Comparison of ENCODE assay signal across 3 cellular contexts in genomic region chr18:12374398-12374797, GRCh38.
TF ChIP-seq lines count a peak whose summit lies in the region.

No MANE protein-coding gene starts in this region.

TF ChIP-seq in IMR-90, 13 proteins besides CTCF, POLR2A, EP300 and RAD21:
- TF ChIP-seq RCOR1 (IDR thresholded peaks at IDR 0.05; ENCODE audit: insufficient replicate concordance, low read length) (no peak), ELK1 (IDR thresholded peaks at IDR 0.05; ENCODE audit: borderline replicate concordance, low read depth, low read length) (no peak), SMC3 (IDR thresholded peaks at IDR 0.05; ENCODE audit: low read depth, low read length) (no peak), BHLHE40 (IDR thresholded peaks at IDR 0.05; ENCODE audit: low read depth, low read length) (no peak), FOS (IDR thresholded peaks at IDR 0.05; ENCODE audit: low read depth, low read length) (no peak), USF2 (IDR thresholded peaks at IDR 0.05; ENCODE audit: low read depth, low read length) (no peak), MAFK (IDR thresholded peaks at IDR 0.05; ENCODE audit: low read depth, low read length) (no peak), MXI1 (IDR thresholded peaks at IDR 0.05; ENCODE audit: borderline replicate concordance, low read depth, low read length) (no peak), CEBPB (IDR thresholded peaks at IDR 0.05; ENCODE audit: low read depth, low read length) (no peak), NFE2L2 (IDR thresholded peaks at IDR 0.05; ENCODE audit: low read depth, low read length) (no peak), RFX5 (IDR thresholded peaks at IDR 0.05; ENCODE audit: low read depth, low read length) (no peak), CHD1 (IDR thresholded peaks at IDR 0.05; ENCODE audit: low read depth, low read length) (no peak)

TF ChIP-seq in GM12878, 131 proteins besides CTCF, POLR2A, EP300 and RAD21:
- peak; percentile 20; the same call in 1 of the 2 replicates for TF ChIP-seq CREM (IDR thresholded peaks at IDR 0.05; ENCODE audit: low read depth)
- TF ChIP-seq JUNB (IDR thresholded peaks at IDR 0.05), result peak; percentile 32; the same call in 1 of the 2 replicates
- TF ChIP-seq, protein P1, sequence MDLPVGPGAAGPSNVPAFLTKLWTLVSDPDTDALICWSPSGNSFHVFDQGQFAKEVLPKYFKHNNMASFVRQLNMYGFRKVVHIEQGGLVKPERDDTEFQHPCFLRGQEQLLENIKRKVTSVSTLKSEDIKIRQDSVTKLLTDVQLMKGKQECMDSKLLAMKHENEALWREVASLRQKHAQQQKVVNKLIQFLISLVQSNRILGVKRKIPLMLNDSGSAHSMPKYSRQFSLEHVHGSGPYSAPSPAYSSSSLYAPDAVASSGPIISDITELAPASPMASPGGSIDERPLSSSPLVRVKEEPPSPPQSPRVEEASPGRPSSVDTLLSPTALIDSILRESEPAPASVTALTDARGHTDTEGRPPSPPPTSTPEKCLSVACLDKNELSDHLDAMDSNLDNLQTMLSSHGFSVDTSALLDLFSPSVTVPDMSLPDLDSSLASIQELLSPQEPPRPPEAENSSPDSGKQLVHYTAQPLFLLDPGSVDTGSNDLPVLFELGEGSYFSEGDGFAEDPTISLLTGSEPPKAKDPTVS (IDR thresholded peaks at IDR 0.05; ENCODE audit: low read depth, low read length), result no peak
- TF ChIP-seq, protein P2, sequence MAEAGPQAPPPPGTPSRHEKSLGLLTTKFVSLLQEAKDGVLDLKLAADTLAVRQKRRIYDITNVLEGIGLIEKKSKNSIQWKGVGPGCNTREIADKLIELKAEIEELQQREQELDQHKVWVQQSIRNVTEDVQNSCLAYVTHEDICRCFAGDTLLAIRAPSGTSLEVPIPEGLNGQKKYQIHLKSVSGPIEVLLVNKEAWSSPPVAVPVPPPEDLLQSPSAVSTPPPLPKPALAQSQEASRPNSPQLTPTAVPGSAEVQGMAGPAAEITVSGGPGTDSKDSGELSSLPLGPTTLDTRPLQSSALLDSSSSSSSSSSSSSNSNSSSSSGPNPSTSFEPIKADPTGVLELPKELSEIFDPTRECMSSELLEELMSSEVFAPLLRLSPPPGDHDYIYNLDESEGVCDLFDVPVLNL (IDR thresholded peaks at IDR 0.05; ENCODE audit: low read depth, low read length), result no peak
- TF ChIP-seq, protein P3, sequence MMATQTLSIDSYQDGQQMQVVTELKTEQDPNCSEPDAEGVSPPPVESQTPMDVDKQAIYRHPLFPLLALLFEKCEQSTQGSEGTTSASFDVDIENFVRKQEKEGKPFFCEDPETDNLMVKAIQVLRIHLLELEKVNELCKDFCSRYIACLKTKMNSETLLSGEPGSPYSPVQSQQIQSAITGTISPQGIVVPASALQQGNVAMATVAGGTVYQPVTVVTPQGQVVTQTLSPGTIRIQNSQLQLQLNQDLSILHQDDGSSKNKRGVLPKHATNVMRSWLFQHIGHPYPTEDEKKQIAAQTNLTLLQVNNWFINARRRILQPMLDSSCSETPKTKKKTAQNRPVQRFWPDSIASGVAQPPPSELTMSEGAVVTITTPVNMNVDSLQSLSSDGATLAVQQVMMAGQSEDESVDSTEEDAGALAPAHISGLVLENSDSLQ (IDR thresholded peaks at IDR 0.05), result peak; percentile 84
- no peak for TF ChIP-seq BCLAF1 (IDR thresholded peaks at IDR 0.05)
- TF ChIP-seq, protein P4, sequence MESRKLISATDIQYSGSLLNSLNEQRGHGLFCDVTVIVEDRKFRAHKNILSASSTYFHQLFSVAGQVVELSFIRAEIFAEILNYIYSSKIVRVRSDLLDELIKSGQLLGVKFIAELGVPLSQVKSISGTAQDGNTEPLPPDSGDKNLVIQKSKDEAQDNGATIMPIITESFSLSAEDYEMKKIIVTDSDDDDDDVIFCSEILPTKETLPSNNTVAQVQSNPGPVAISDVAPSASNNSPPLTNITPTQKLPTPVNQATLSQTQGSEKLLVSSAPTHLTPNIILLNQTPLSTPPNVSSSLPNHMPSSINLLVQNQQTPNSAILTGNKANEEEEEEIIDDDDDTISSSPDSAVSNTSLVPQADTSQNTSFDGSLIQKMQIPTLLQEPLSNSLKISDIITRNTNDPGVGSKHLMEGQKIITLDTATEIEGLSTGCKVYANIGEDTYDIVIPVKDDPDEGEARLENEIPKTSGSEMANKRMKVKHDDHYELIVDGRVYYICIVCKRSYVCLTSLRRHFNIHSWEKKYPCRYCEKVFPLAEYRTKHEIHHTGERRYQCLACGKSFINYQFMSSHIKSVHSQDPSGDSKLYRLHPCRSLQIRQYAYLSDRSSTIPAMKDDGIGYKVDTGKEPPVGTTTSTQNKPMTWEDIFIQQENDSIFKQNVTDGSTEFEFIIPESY (IDR thresholded peaks at IDR 0.05), result peak; percentile 61; the same call in 1 of the 2 replicates
- peak; percentile 55 for TF ChIP-seq PBX3 (IDR thresholded peaks at IDR 0.05; ENCODE audit: insufficient replicate concordance, low read depth, low read length)

TF ChIP-seq in SK-N-SH treated with all-trans-retinoic acid at 6 μM for 48 hours, 23 proteins besides CTCF, POLR2A, EP300 and RAD21:
- TF ChIP-seq POU6F1 (CRISPR knock-in tag; IDR thresholded peaks at IDR 0.05; ENCODE audit: borderline replicate concordance, low read depth) (no peak), RARB (CRISPR knock-in tag; IDR thresholded peaks at IDR 0.05) (no peak), ZNF8 (CRISPR knock-in tag; IDR thresholded peaks at IDR 0.05) (no peak), BACH2 (CRISPR knock-in tag; IDR thresholded peaks at IDR 0.05; ENCODE audit: borderline replicate concordance) (no peak), CREB5 (CRISPR knock-in tag; IDR thresholded peaks at IDR 0.05; ENCODE audit: low read depth) (no peak), ISL1 (CRISPR knock-in tag; IDR thresholded peaks at IDR 0.05) (no peak), ZFP30 (CRISPR knock-in tag; IDR thresholded peaks at IDR 0.05) (no peak), TOX (CRISPR knock-in tag; IDR thresholded peaks at IDR 0.05; ENCODE audit: borderline replicate concordance) (no peak), GLIS3 (CRISPR knock-in tag; IDR thresholded peaks at IDR 0.05) (no peak), ZNF70 (CRISPR knock-in tag; IDR thresholded peaks at IDR 0.05) (no peak), ZC3H10 (CRISPR knock-in tag; IDR thresholded peaks at IDR 0.05) (no peak), SNAI2 (CRISPR knock-in tag; IDR thresholded peaks at IDR 0.05) (no peak), ZNF565 (CRISPR knock-in tag; conservative IDR thresholded peaks at IDR 0.05; ENCODE audit: low read depth) (no peak), CSDC2 (CRISPR knock-in tag; IDR thresholded peaks at IDR 0.05) (no peak), ARNTL (CRISPR knock-in tag; IDR thresholded peaks at IDR 0.05; ENCODE audit: borderline replicate concordance, low read depth) (no peak), ESRRG (CRISPR knock-in tag; IDR thresholded peaks at IDR 0.05) (no peak), PPARA (CRISPR knock-in tag; IDR thresholded peaks at IDR 0.05; ENCODE audit: borderline replicate concordance) (no peak), TSHZ2 (CRISPR knock-in tag; IDR thresholded peaks at IDR 0.05) (no peak)
- TF ChIP-seq, protein P5, sequence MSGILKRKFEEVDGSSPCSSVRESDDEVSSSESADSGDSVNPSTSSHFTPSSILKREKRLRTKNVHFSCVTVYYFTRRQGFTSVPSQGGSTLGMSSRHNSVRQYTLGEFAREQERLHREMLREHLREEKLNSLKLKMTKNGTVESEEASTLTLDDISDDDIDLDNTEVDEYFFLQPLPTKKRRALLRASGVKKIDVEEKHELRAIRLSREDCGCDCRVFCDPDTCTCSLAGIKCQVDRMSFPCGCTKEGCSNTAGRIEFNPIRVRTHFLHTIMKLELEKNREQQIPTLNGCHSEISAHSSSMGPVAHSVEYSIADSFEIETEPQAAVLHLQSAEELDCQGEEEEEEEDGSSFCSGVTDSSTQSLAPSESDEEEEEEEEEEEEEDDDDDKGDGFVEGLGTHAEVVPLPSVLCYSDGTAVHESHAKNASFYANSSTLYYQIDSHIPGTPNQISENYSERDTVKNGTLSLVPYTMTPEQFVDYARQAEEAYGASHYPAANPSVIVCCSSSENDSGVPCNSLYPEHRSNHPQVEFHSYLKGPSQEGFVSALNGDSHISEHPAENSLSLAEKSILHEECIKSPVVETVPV (CRISPR knock-in tag; IDR thresholded peaks at IDR 0.05), result no peak
- TF ChIP-seq, protein P6, sequence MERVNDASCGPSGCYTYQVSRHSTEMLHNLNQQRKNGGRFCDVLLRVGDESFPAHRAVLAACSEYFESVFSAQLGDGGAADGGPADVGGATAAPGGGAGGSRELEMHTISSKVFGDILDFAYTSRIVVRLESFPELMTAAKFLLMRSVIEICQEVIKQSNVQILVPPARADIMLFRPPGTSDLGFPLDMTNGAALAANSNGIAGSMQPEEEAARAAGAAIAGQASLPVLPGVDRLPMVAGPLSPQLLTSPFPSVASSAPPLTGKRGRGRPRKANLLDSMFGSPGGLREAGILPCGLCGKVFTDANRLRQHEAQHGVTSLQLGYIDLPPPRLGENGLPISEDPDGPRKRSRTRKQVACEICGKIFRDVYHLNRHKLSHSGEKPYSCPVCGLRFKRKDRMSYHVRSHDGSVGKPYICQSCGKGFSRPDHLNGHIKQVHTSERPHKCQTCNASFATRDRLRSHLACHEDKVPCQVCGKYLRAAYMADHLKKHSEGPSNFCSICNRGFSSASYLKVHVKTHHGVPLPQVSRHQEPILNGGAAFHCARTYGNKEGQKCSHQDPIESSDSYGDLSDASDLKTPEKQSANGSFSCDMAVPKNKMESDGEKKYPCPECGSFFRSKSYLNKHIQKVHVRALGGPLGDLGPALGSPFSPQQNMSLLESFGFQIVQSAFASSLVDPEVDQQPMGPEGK (CRISPR knock-in tag; IDR thresholded peaks at IDR 0.05; ENCODE audit: borderline replicate concordance), result no peak
